ENCODE assay signal across 1 cellular context in the genomic region with DNA sequence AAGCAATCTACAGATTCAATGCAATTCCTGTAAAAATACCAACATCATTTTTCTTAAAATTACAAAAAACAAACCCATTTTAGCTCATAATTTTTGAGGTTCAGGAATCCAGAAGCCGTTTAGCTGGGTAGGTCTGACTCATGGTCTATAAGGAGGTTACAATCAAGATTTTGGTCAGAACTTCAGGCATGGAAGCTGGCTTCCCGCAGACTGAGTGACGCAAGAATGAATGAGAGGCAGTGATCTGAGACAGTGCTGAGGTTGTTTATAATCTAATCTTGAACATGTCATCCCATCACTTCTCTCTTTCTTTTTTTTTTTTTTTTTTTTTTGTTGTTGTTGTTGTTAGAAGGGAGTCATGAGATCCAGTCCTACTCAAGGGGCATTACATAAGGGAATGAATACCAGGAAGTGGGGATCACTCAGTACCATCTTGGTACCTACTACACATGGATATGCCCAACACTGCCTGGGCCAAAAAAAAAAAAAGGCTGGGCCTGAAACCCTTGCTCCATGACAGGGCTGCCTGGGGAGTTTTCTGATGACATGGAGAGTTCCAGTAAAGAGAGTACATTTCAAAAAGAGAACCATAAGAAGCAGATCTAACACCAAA.
TF ChIP-seq lines count a peak whose summit lies in the region.

No MANE protein-coding gene starts in this region.

TF ChIP-seq in K562, 482 proteins besides CTCF, POLR2A, EP300 and RAD21 (continued from another document):
- 0 out of 2 replicates have a peak, but pooled peaks have one; percentile 6 for TF ChIP-seq JUN (IDR thresholded peaks at IDR 0.05; ENCODE audit: borderline replicate concordance, low read depth, low read length)
- TF ChIP-seq JUN (CRISPR knock-in tag; IDR thresholded peaks at IDR 0.05; ENCODE audit: borderline replicate concordance): no peak
- TF ChIP-seq, protein P1, sequence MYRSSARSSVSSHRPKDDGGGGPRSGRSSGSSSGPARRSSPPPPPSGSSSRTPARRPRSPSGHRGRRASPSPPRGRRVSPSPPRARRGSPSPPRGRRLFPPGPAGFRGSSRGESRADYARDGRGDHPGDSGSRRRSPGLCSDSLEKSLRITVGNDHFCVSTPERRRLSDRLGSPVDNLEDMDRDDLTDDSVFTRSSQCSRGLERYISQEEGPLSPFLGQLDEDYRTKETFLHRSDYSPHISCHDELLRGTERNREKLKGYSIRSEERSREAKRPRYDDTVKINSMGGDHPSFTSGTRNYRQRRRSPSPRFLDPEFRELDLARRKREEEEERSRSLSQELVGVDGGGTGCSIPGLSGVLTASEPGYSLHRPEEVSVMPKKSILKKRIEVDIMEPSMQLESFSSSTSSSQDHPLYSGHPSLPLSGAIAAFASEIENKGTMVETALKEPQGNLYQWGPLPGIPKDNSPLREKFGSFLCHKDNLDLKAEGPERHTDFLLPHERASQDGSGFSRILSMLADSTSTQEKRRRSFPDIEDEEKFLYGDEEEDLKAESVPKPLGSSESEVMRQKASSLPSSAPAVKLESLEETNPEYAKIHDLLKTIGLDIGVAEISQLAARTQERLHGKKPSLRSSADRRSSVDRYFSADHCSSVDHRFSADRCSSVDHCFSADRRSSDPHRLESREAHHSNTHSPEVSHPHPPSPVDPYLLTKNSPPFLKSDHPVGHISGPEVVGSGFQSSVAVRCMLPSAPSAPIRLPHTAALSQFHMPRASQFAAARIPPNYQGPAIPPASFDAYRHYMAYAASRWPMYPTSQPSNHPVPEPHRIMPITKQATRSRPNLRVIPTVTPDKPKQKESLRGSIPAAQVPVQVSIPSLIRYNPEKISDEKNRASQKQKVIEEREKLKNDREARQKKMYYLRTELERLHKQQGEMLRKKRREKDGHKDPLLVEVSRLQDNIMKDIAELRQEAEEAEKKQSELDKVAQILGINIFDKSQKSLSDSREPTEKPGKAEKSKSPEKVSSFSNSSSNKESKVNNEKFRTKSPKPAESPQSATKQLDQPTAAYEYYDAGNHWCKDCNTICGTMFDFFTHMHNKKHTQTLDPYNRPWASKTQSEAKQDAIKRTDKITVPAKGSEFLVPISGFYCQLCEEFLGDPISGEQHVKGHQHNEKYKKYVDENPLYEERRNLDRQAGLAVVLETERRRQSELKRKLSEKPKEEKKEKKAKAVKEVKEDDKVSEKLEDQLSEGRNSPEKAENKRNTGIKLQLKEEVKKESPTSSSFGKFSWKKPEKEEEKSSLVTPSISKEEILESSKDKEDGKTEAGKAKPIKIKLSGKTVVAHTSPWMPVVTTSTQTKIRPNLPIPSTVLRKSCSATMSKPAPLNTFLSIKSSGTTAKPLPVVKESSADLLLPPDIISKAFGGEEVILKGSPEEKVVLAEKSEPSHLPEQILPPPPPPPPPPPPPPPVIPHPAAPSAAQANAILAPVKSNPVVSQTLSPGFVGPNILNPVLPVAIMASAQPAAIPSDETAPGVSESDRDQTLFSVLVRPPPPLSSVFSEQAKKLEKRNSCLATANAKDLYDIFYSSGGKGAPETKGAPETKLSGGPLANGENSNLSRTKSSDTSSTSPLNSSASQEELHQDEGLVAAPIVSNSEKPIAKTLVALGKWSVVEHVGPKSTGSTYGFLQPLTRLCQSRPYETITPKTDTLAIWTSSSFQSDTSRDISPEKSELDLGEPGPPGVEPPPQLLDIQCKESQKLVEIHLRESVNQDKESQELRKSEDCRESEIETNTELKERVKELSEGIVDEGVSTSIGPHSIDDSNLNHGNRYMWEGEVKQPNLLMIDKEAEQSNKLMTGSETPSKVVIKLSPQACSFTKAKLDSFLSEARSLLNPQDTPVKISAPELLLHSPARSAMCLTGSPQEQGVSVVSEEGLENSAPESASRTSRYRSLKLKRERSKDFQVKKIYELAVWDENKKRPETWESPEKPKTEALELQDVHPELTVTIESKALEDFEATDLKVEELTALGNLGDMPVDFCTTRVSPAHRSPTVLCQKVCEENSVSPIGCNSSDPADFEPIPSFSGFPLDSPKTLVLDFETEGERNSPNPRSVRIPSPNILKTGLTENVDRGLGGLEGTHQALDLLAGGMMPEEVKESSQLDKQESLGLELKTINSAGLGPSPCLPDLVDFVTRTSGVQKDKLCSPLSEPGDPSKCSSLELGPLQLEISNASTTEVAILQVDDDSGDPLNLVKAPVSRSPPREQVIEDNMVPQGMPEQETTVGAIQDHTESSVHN (IDR thresholded peaks at IDR 0.05; ENCODE audit: borderline replicate concordance in 1 of 2, low read depth in 1 of 2): 0 out of 4 replicates have a peak, but pooled peaks of 1 of the 2 experiments have one; percentile 23
- TF ChIP-seq, protein P2, sequence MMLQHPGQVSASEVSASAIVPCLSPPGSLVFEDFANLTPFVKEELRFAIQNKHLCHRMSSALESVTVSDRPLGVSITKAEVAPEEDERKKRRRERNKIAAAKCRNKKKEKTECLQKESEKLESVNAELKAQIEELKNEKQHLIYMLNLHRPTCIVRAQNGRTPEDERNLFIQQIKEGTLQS (IDR thresholded peaks at IDR 0.05): peak; percentile 91
- TF ChIP-seq, protein P2 (CRISPR knock-in tag; conservative IDR thresholded peaks at IDR 0.05): no peak
- 0 out of 2 replicates have a peak, but pooled peaks have one; percentile 25 for TF ChIP-seq SOX6 (IDR thresholded peaks at IDR 0.05)
- peak; percentile 49 for TF ChIP-seq MEIS2 (IDR thresholded peaks at IDR 0.05; ENCODE audit: partially characterized antibody)
- peak; percentile 83 for TF ChIP-seq CEBPG (CRISPR knock-in tag; IDR thresholded peaks at IDR 0.05)
- peak; percentile 87 to 94 for TF ChIP-seq CEBPG (tag; conservative IDR thresholded peaks at IDR 0.05 in 1 of 2, IDR thresholded peaks at IDR 0.05 in 1 of 2)
- TF ChIP-seq SMARCE1 (IDR thresholded peaks at IDR 0.05): peak; percentile 27; the same call in 1 of the 2 replicates
- no peak for TF ChIP-seq CREBBP (IDR thresholded peaks at IDR 0.05; ENCODE audit: low read depth, low read length)
- TF ChIP-seq FOSL1 (tag; conservative IDR thresholded peaks at IDR 0.05): peak; percentile 88
- no peak for TF ChIP-seq PHB (CRISPR knock-in tag; IDR thresholded peaks at IDR 0.05)
- TF ChIP-seq SMARCA4 (IDR thresholded peaks at IDR 0.05): peak; percentile 38; the same call in 1 of the 2 replicates
- no peak for TF ChIP-seq ZZZ3 (IDR thresholded peaks at IDR 0.05)
- TF ChIP-seq KDM1A (IDR thresholded peaks at IDR 0.05): peak; percentile 62 to 65; a peak in 3 of 4 replicates
- TF ChIP-seq JUND (IDR thresholded peaks at IDR 0.05; ENCODE audit: borderline replicate concordance, low read depth, low read length): peak; percentile 67; the same call in 1 of the 2 replicates
- peak; percentile 75; the same call in 2 of the 3 replicates for TF ChIP-seq JUND (tag; IDR thresholded peaks at IDR 0.05; ENCODE audit: borderline replicate concordance, low read depth, low read length)
- TF ChIP-seq SNIP1 (IDR thresholded peaks at IDR 0.05; ENCODE audit: low read depth): no peak
- peak in 1 of 2 experiments; percentile 31; a peak in 2 of 4 replicates for TF ChIP-seq FOXK2 (conservative IDR thresholded peaks at IDR 0.05 in 1 of 2, IDR thresholded peaks at IDR 0.05 in 1 of 2; ENCODE audit: low read depth in 2 of 2)
- TF ChIP-seq, protein P3, sequence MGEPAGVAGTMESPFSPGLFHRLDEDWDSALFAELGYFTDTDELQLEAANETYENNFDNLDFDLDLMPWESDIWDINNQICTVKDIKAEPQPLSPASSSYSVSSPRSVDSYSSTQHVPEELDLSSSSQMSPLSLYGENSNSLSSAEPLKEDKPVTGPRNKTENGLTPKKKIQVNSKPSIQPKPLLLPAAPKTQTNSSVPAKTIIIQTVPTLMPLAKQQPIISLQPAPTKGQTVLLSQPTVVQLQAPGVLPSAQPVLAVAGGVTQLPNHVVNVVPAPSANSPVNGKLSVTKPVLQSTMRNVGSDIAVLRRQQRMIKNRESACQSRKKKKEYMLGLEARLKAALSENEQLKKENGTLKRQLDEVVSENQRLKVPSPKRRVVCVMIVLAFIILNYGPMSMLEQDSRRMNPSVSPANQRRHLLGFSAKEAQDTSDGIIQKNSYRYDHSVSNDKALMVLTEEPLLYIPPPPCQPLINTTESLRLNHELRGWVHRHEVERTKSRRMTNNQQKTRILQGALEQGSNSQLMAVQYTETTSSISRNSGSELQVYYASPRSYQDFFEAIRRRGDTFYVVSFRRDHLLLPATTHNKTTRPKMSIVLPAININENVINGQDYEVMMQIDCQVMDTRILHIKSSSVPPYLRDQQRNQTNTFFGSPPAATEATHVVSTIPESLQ (CRISPR knock-in tag; IDR thresholded peaks at IDR 0.05): no peak
- TF ChIP-seq, protein P4, sequence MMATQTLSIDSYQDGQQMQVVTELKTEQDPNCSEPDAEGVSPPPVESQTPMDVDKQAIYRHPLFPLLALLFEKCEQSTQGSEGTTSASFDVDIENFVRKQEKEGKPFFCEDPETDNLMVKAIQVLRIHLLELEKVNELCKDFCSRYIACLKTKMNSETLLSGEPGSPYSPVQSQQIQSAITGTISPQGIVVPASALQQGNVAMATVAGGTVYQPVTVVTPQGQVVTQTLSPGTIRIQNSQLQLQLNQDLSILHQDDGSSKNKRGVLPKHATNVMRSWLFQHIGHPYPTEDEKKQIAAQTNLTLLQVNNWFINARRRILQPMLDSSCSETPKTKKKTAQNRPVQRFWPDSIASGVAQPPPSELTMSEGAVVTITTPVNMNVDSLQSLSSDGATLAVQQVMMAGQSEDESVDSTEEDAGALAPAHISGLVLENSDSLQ (IDR thresholded peaks at IDR 0.05): peak; percentile 56
- peak; percentile 81 for TF ChIP-seq CEBPB (tag; IDR thresholded peaks at IDR 0.05)
- TF ChIP-seq ATF7 (IDR thresholded peaks at IDR 0.05): peak; percentile 47
- no peak for TF ChIP-seq ZBTB17 (CRISPR knock-in tag; IDR thresholded peaks at IDR 0.05)
- TF ChIP-seq ZFX (CRISPR knock-in tag; IDR thresholded peaks at IDR 0.05): no peak
- TF ChIP-seq HOXB6 (CRISPR knock-in tag; IDR thresholded peaks at IDR 0.05; ENCODE audit: borderline replicate concordance): no peak
- peak; percentile 85 for TF ChIP-seq SMAD4 (CRISPR knock-in tag; conservative IDR thresholded peaks at IDR 0.05)
- peak; percentile 60; the same call in 1 of the 2 replicates for TF ChIP-seq MEF2A (IDR thresholded peaks at IDR 0.05; ENCODE audit: control insufficient read depth, low read depth, low read length)
- peak; percentile 42; the same call in 1 of the 2 replicates for TF ChIP-seq ARID1B (IDR thresholded peaks at IDR 0.05)
- TF ChIP-seq HDAC2 (IDR thresholded peaks at IDR 0.05): 0 out of 2 replicates have a peak, but pooled peaks have one; percentile 35
- no peak for TF ChIP-seq CREB1 (IDR thresholded peaks at IDR 0.05)
- no peak for TF ChIP-seq CREB1 (CRISPR knock-in tag; IDR thresholded peaks at IDR 0.05)
- TF ChIP-seq, protein P5, sequence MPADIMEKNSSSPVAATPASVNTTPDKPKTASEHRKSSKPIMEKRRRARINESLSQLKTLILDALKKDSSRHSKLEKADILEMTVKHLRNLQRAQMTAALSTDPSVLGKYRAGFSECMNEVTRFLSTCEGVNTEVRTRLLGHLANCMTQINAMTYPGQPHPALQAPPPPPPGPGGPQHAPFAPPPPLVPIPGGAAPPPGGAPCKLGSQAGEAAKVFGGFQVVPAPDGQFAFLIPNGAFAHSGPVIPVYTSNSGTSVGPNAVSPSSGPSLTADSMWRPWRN (IDR thresholded peaks at IDR 0.05; ENCODE audit: low read depth): 0 out of 2 replicates have a peak, but pooled peaks have one; percentile 27
- TF ChIP-seq CREM (IDR thresholded peaks at IDR 0.05; ENCODE audit: low read depth): peak; percentile 77
